Comparison of ENCODE assay signal across 1 cellular context in genomic region chr10:111087331-111087756, GRCh38.
TF ChIP-seq lines count a peak whose summit lies in the region.

No MANE protein-coding gene starts in this region.

TF ChIP-seq in K562, 482 proteins besides CTCF, POLR2A, EP300 and RAD21 (continued from another document and continues in another):
- TF ChIP-seq ZBED1 (IDR thresholded peaks at IDR 0.05) = no peak
- 0 out of 2 replicates have a peak, but pooled peaks have one; percentile 31 for TF ChIP-seq HDAC2 (IDR thresholded peaks at IDR 0.05)
- TF ChIP-seq CCNT2 (IDR thresholded peaks at IDR 0.05; ENCODE audit: borderline replicate concordance, extremely low read depth, insufficient read length, low read depth, low read length) = peak; percentile 33
- TF ChIP-seq FOSL1 (tag; conservative IDR thresholded peaks at IDR 0.05) = peak; percentile 70
- TF ChIP-seq ZNF24 (IDR thresholded peaks at IDR 0.05) = no peak
- no peak for TF ChIP-seq ZBTB8A (IDR thresholded peaks at IDR 0.05; ENCODE audit: partially characterized antibody)
- TF ChIP-seq WHSC1 (IDR thresholded peaks at IDR 0.05; ENCODE audit: low read length) = no peak
- no peak; the same call in 1 of the 2 replicates for TF ChIP-seq ETV1 (tag; conservative IDR thresholded peaks at IDR 0.05; ENCODE audit: low read depth)
- TF ChIP-seq NFYB (IDR thresholded peaks at IDR 0.05; ENCODE audit: extremely low read depth, insufficient read length) = no peak
- no peak for TF ChIP-seq NR0B1 (IDR thresholded peaks at IDR 0.05; ENCODE audit: partially characterized antibody)
- no peak for TF ChIP-seq ZNF449 (CRISPR knock-in tag; IDR thresholded peaks at IDR 0.05)
- TF ChIP-seq KLF1 (tag; IDR thresholded peaks at IDR 0.05) = no peak
- no peak for TF ChIP-seq PURB (CRISPR knock-in tag; IDR thresholded peaks at IDR 0.05; ENCODE audit: low read depth)
- no peak for TF ChIP-seq NFIC (IDR thresholded peaks at IDR 0.05)
- TF ChIP-seq THAP12 (CRISPR knock-in tag; IDR thresholded peaks at IDR 0.05) = no peak
- no peak for TF ChIP-seq ZFX (CRISPR knock-in tag; IDR thresholded peaks at IDR 0.05)
- no peak for TF ChIP-seq PRMT5 (CRISPR knock-in tag; IDR thresholded peaks at IDR 0.05)
- TF ChIP-seq PML (IDR thresholded peaks at IDR 0.05; ENCODE audit: low read length) = no peak
- no peak for TF ChIP-seq NCOA4 (IDR thresholded peaks at IDR 0.05; ENCODE audit: partially characterized antibody)
- TF ChIP-seq ZMIZ1 (IDR thresholded peaks at IDR 0.05; ENCODE audit: low read depth in 2 of 2, low read length in 2 of 2) = no peak
- no peak for TF ChIP-seq CREB3L1 (IDR thresholded peaks at IDR 0.05; ENCODE audit: borderline replicate concordance, low read depth)
- no peak for TF ChIP-seq NR1H2 (CRISPR knock-in tag; IDR thresholded peaks at IDR 0.05)
- TF ChIP-seq NR2C1 (IDR thresholded peaks at IDR 0.05) = no peak
- TF ChIP-seq NR2C1 (tag; IDR thresholded peaks at IDR 0.05) = 0 out of 2 replicates have a peak, but pooled peaks have one; percentile 29
- no peak for TF ChIP-seq ZNF586 (CRISPR knock-in tag; conservative IDR thresholded peaks at IDR 0.05)
- TF ChIP-seq DACH1 (IDR thresholded peaks at IDR 0.05; ENCODE audit: partially characterized antibody) = no peak
- no peak for TF ChIP-seq ZNF133 (CRISPR knock-in tag; IDR thresholded peaks at IDR 0.05)
- TF ChIP-seq ZNF592 (IDR thresholded peaks at IDR 0.05) = no peak
- peak; percentile 53 for TF ChIP-seq CBFA2T2 (conservative IDR thresholded peaks at IDR 0.05)
- no peak for TF ChIP-seq MAFF (IDR thresholded peaks at IDR 0.05; ENCODE audit: low read length)
- TF ChIP-seq STAT5B (CRISPR knock-in tag; IDR thresholded peaks at IDR 0.05) = no peak
- TF ChIP-seq CUX1 (CRISPR knock-in tag; IDR thresholded peaks at IDR 0.05) = no peak
- no peak for TF ChIP-seq ZNF280A (IDR thresholded peaks at IDR 0.05; ENCODE audit: low read depth, partially characterized antibody)
- TF ChIP-seq HDAC8 (tag; IDR thresholded peaks at IDR 0.05) = no peak
- no peak for TF ChIP-seq ZNF239 (CRISPR knock-in tag; IDR thresholded peaks at IDR 0.05)
- no peak for TF ChIP-seq PTRF (tag; IDR thresholded peaks at IDR 0.05)
- no peak for TF ChIP-seq LARP7 (IDR thresholded peaks at IDR 0.05)
- TF ChIP-seq MCM2 (IDR thresholded peaks at IDR 0.05; ENCODE audit: low read depth) = no peak
- no peak for TF ChIP-seq TFAM (CRISPR knock-in tag; conservative IDR thresholded peaks at IDR 0.05)
- TF ChIP-seq TCF7 (IDR thresholded peaks at IDR 0.05; ENCODE audit: borderline replicate concordance) = no peak
- TF ChIP-seq ZNF551 (CRISPR knock-in tag; IDR thresholded peaks at IDR 0.05) = no peak
- no peak for TF ChIP-seq ETV6 (IDR thresholded peaks at IDR 0.05; ENCODE audit: borderline replicate concordance in 1 of 2, low read depth in 2 of 2, low read length in 1 of 2)
- no peak for TF ChIP-seq ETV6 (CRISPR knock-in tag; IDR thresholded peaks at IDR 0.05; ENCODE audit: borderline replicate concordance)
- no peak for TF ChIP-seq RBBP5 (IDR thresholded peaks at IDR 0.05; ENCODE audit: borderline replicate concordance, insufficient read depth, low read length, poor library complexity, severe bottlenecking)
